ENCODE assay signal across 8 cellular contexts in genomic region chr10:13100349-13101294, GRCh38. TPM values are rescaled to one million over a fixed set of nuclear protein-coding genes. Genes with fewer than 3 reads are reported as not detected.
DNase-seq lines count a peak whose midpoint lies in the region; ATAC-seq and TF ChIP-seq lines count a peak whose summit lies in the region.

No MANE protein-coding gene starts in this region.

- CTCF ChIA-PET in activated naive CD4-positive, alpha-beta T cell treated with anti-CD3 and anti-CD28 coated beads, Interleukin-2, amount 10 ng/mL, durations not matched to agents 7 days and 5 days (lab: Charles Lee) = interaction anchor here (0.6 to 1.4 kb wide), 10 partner anchors 8 to 773 kb away, joined by 3 to 7 read pairs (median 4); partner anchors contain the start of gene MCM10

- H3K4me3 Mint-ChIP-seq in H9 = peak overlapping the region; percentile 82 to 91
- peak overlapping the region; percentile 88 for H3K4me3 Mint-ChIP-seq in activated naive CD4-positive, alpha-beta T cell treated with anti-CD3 and anti-CD28 coated beads, Interleukin-2, amount 10 ng/mL, durations not matched to agents 7 days and 5 days

- H2BK20ac ChIP-seq in H9 (ENCODE audit: low read depth, low read length, poor library complexity, severe bottlenecking) = no peak overlapping the region

- H3K18ac ChIP-seq in H9 (ENCODE audit: insufficient read length, low read depth, low read length) = no peak overlapping the region

- no peak overlapping the region for H3T11ph ChIP-seq in H9 (ENCODE audit: low read length)

- no peak overlapping the region for H4K8ac ChIP-seq in H9 (replicated peaks; ENCODE audit: insufficient read length, low read depth, low read length)

- H3K27ac Mint-ChIP-seq in H9 = no peak overlapping the region
- peak overlapping the region; percentile 87 for H3K27ac Mint-ChIP-seq in activated naive CD4-positive, alpha-beta T cell treated with anti-CD3 and anti-CD28 coated beads, Interleukin-2, amount 10 ng/mL, durations not matched to agents 7 days and 5 days

- H3K9me3 ChIP-seq in H9 (ENCODE audit: control insufficient read depth, low read depth, low read length) = no peaks in the 10 kb centered on the region
- no peaks in the 10 kb centered on the region; the same call in 1 of the 2 replicates for H3K9me3 ChIP-seq in MG63
- no peaks in the 10 kb centered on the region for H3K9me3 ChIP-seq in ovary

- H2AFZ ChIP-seq in H9 (ENCODE audit: low read length) = no peak overlapping the region

- H3K9me3 Mint-ChIP-seq in H9 = peaks cover 0 to 1% of the 10 kb centered on the region in 2 experiments; a peak in 1 of 5 replicates
- no peaks in the 10 kb centered on the region for H3K9me3 Mint-ChIP-seq in activated naive CD4-positive, alpha-beta T cell treated with anti-CD3 and anti-CD28 coated beads, Interleukin-2, amount 10 ng/mL, durations not matched to agents 7 days and 5 days

- no peak overlapping the region for H2BK15ac ChIP-seq in H9 (ENCODE audit: low read depth, low read length)

- peaks cover 6 to 9% of the 10 kb centered on the region in 2 experiments for H3K4me1 Mint-ChIP-seq in H9
- H3K4me1 Mint-ChIP-seq in activated naive CD4-positive, alpha-beta T cell treated with anti-CD3 and anti-CD28 coated beads, Interleukin-2, amount 10 ng/mL, durations not matched to agents 7 days and 5 days = peaks cover 62% of the 10 kb centered on the region

- no peaks in the 10 kb centered on the region for H3K79me1 ChIP-seq in H9 (ENCODE audit: insufficient read depth, low read depth, low read length, poor library complexity, severe bottlenecking)

- H2BK5ac ChIP-seq in H9 (ENCODE audit: insufficient read length, low read length) = no peak overlapping the region

- H3K4me1 ChIP-seq in H9 (ENCODE audit: insufficient read depth, low read length) (no peaks in the 10 kb centered on the region), ovary (ENCODE audit: insufficient read depth) (peaks cover 14% of the 10 kb centered on the region)

- no peak overlapping the region for H3K4ac ChIP-seq in H9 (ENCODE audit: low read depth, low read length)

- H3K27ac ChIP-seq in H9 (ENCODE audit: insufficient read length, low read depth, low read length) (no peak overlapping the region), ovary (peak overlapping the region; percentile 76 to 96)

- H2AK5ac ChIP-seq in H9 (ENCODE audit: insufficient read length, low read length) = no peak overlapping the region

- intact Hi-C loops in head of caudate nucleus (cut with DNase I) = no loop called here
- intact Hi-C loops in ovary (cut with DNase I) = no loop called here

- no CpG with 5 or more reads among the region's 35 CpGs for WGBS in H9 (ENCODE audit: extremely low coverage, insufficient read length, low lambda C conversion rate)
- 1 to 2% (median 1%) methylated on average over 32 to 35 of the region's 35 CpGs for WGBS in ovary, 3 donors

- H3K4me3 ChIP-seq in MG63 (peak overlapping the region; percentile 73), ovary (peak overlapping the region; percentile 98)

- peaks cover 11% of the 10 kb centered on the region for H3K23me2 ChIP-seq in H9 (ENCODE audit: insufficient read length, low read depth, low read length, poor library complexity, severe bottlenecking)

- H3K27me3 Mint-ChIP-seq in H9 (ENCODE audit: low read depth) = peaks cover 12% of the 10 kb centered on the region
- H3K27me3 Mint-ChIP-seq in activated naive CD4-positive, alpha-beta T cell treated with anti-CD3 and anti-CD28 coated beads, Interleukin-2, amount 10 ng/mL, durations not matched to agents 7 days and 5 days = peaks cover 15% of the 10 kb centered on the region

- no peak for TF ChIP-seq POLR2A in ovary (IDR thresholded peaks at IDR 0.05)

- H3K36me3 ChIP-seq in MG63 = no peaks in the 10 kb centered on the region; the same call in 1 of the 2 replicates
- no peaks in the 10 kb centered on the region for H3K36me3 ChIP-seq in ovary

- peak; percentile 50 for DNase-seq in H9
- DNase-seq in MG63 = peak; percentile 43
- DNase-seq in activated naive CD4-positive, alpha-beta T cell treated with anti-CD3 and anti-CD28 coated beads, Interleukin-2, amount 10 ng/mL, durations not matched to agents 7 days and 5 days = peak; percentile 49
- peak in 39 of 42 donors; percentile 11 to 70 (median 38) for DNase-seq in head of caudate nucleus
- peak in 3 of 5 donors; percentile 44 to 50 (median 49) for DNase-seq in ovary
- DNase-seq in DMS114 treated with DMSO at 0.1 percent for 48 hours (lab: John Stamatoyannopoulos, UW; ENCODE audit: unreplicated experiment) = no peak
- no peak for DNase-seq in CD1c-positive myeloid dendritic cell (ENCODE audit: extremely low spot score)

- ATAC-seq in GM18498 (IDR thresholded peaks at IDR 0.05; ENCODE audit: unreplicated experiment) = peak; percentile 36

- TF ChIP-seq CTCF in H9 (conservative IDR thresholded peaks at IDR 0.05) (no peak), ovary (IDR thresholded peaks at IDR 0.05) (no peak)

- no peak overlapping the region for H3K56ac ChIP-seq in H9 (ENCODE audit: insufficient read length, low read depth, low read length)

- no peaks in the 10 kb centered on the region; a peak in 1 of 7 replicates for H3K36me3 Mint-ChIP-seq in H9 (ENCODE audit: insufficient read depth in 1 of 3, low read depth in 3 of 3)
- peaks cover 32% of the 10 kb centered on the region for H3K36me3 Mint-ChIP-seq in activated naive CD4-positive, alpha-beta T cell treated with anti-CD3 and anti-CD28 coated beads, Interleukin-2, amount 10 ng/mL, durations not matched to agents 7 days and 5 days

- H3K4me2 ChIP-seq in H9 (ENCODE audit: insufficient read depth, insufficient read length, low read length) = peak overlapping the region; percentile 71

- no peaks in the 10 kb centered on the region for H4K20me1 ChIP-seq in H9 (ENCODE audit: control insufficient read depth, insufficient read depth, insufficient read length)

- no peak overlapping the region for H2BK120ac ChIP-seq in H9 (ENCODE audit: low read depth, low read length, poor library complexity, severe bottlenecking)

- H3K79me2 ChIP-seq in H9 (ENCODE audit: insufficient read depth, low read length) = no peaks in the 10 kb centered on the region

- no peaks in the 10 kb centered on the region; the same call in 1 of the 2 replicates for H3K27me3 ChIP-seq in H9 (ENCODE audit: insufficient read depth, low read length)
- H3K27me3 ChIP-seq in MG63 = no peaks in the 10 kb centered on the region
- H3K27me3 ChIP-seq in ovary = no peaks in the 10 kb centered on the region

- no peak overlapping the region for H3K9ac ChIP-seq in H9 (ENCODE audit: extremely low read depth, insufficient read length, low read length)

- no peak overlapping the region for H4K91ac ChIP-seq in H9 (ENCODE audit: insufficient read length, low read depth, low read length)

- no peak overlapping the region for H4K5ac ChIP-seq in H9 (ENCODE audit: insufficient read length, low read depth, low read length)

- H2BK12ac ChIP-seq in H9 (ENCODE audit: insufficient read length, low read depth, low read length) = no peak overlapping the region

- no peak for TF ChIP-seq EP300 in ovary (IDR thresholded peaks at IDR 0.05)

- no peak overlapping the region for H3K14ac ChIP-seq in H9 (ENCODE audit: insufficient read depth, low read length)

- no peak overlapping the region for H3K23ac ChIP-seq in H9 (ENCODE audit: insufficient read length, low read depth, low read length)

RNA-seq across cellular contexts. Expression of gene OPTN, which starts 0.7 kb away (rescaled TPM):
- total RNA-seq in H9 (2021) (13.6 and 16.1 TPM in 2 replicates), ovary (100 to 1,000 TPM in 3 of 7 donors, 10 to 100 TPM in 4; 42.9 to 133 (median 96.2) TPM)
- total RNA-seq in MG63 (2014; rRNA removed; shearing (Covaris generic); ENCODE audit: low replicate concordance) = 12.6 and 14.0 TPM in 2 replicates
- polyA plus RNA-seq in ovary = 10 to 100 TPM; 85.9 to 87.0 TPM

Comparison
In these comparisons a context has a peak if more than half of its experiments do, and no peak if none do; other contexts are left out.
1. DNase-seq: peak in H9 (single experiment), MG63 (single experiment), activated naive CD4-positive, alpha-beta T cell treated with anti-CD3 and anti-CD28 coated beads, Interleukin-2, amount 10 ng/mL, durations not matched to agents 7 days and 5 days (single experiment), head of caudate nucleus (39 of 42) and ovary (3 of 5); none in DMS114 treated with DMSO at 0.1 percent for 48 hours (single experiment) and CD1c-positive myeloid dendritic cell (single experiment).